ENCODE assay signal across 23 cellular contexts in the genomic region with DNA sequence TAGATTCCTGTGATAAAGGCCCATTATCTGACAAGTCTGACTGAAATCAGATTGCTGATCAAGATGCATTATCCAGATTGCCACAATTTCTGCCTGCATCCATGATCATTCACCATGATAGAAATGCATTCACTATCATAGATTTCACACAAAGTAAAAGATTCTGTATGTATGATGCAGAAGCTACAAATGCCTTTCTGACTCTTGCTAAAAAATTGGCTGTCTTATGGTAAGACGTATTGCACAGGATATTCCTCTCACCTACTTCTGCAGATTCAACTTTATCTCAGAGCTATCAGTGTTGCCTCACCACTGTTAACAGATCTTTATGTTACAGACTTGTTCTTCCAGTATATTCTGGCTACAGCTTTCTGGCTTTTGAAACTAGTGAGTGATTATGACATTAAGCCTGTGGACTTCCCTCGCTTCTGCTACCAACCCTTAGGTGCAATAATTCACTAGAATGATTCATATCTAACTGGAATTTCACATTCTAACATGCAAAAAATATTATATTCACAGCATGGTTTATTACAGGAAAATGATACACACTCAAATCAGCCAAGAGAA.
"Had no signal": no experiment of that assay in that cellular context is flagged by ENCODE, and none has a peak within 500 bp of the region (broad histone marks: within the 10 kb centered on the region; RNA-seq: fewer than 3 reads in every experiment).

No MANE protein-coding gene starts in this region.

- H3K27ac Mint-ChIP-seq: activated B cell treated with CpG ODN at 0.5 μM for 24 hours; activated CD8-positive, alpha-beta T cell treated with anti-CD3 and anti-CD28 coated beads for 36 hours; activated naive CD4-positive, alpha-beta T cell treated with anti-CD3 and anti-CD28 coated beads, Interleukin-2, amount 50 U/mL, for 72 hours; activated T-cell treated with anti-CD3 and anti-CD28 coated beads, Interleukin-2, amount 50 U/mL, for 72 hours; dendritic cell treated with granulocyte-macrophage colony-stimulating factor and Interleukin-4, amounts not matched to agents 40 ng/mL and 50 ng/mL, for 4 days; memory B cell; natural killer cell treated with Interleukin-12 subunit alpha and Interleukin-12 subunit beta and Interleukin-15 and Interleukin-18, amount 100 ng/mL, for 72 hours; progenitor cell of endocrine pancreas had no signal

- H3K4me3 Mint-ChIP-seq: activated B cell treated with CpG ODN at 0.5 μM for 24 hours; activated CD8-positive, alpha-beta T cell treated with anti-CD3 and anti-CD28 coated beads for 36 hours; activated T-cell treated with anti-CD3 and anti-CD28 coated beads, Interleukin-2, amount 50 U/mL, for 72 hours; dendritic cell treated with granulocyte-macrophage colony-stimulating factor and Interleukin-4, amounts not matched to agents 40 ng/mL and 50 ng/mL, for 4 days; memory B cell; natural killer cell treated with Interleukin-12 subunit alpha and Interleukin-12 subunit beta and Interleukin-15 and Interleukin-18, amount 100 ng/mL, for 72 hours had no signal

- H3K27me3 ChIP-seq: brain microvascular endothelial cell, right atrium auricular region, suprapubic skin, upper lobe of right lung had no signal

- H3K27ac ChIP-seq: brain microvascular endothelial cell, left ventricle myocardium inferior, right atrium auricular region, upper lobe of right lung had no signal

- H3K4me1 ChIP-seq: left ventricle myocardium inferior, right atrium auricular region, suprapubic skin, upper lobe of right lung had no signal

- H3K36me3 Mint-ChIP-seq: activated naive CD4-positive, alpha-beta T cell treated with anti-CD3 and anti-CD28 coated beads, Interleukin-2, amount 50 U/mL, for 72 hours; memory B cell; natural killer cell treated with Interleukin-12 subunit alpha and Interleukin-12 subunit beta and Interleukin-15 and Interleukin-18, amount 100 ng/mL, for 72 hours had no signal

- H3K9me3 ChIP-seq: left ventricle myocardium inferior, right atrium auricular region, suprapubic skin, upper lobe of right lung had no signal

- H3K4me3 ChIP-seq: left ventricle myocardium inferior, right atrium auricular region, suprapubic skin, upper lobe of right lung had no signal

- ATAC-seq: activated CD8-positive, alpha-beta T cell treated with anti-CD3 and anti-CD28 coated beads for 36 hours; activated naive CD4-positive, alpha-beta T cell treated with anti-CD3 and anti-CD28 coated beads, Interleukin-2, amount 50 U/mL, for 72 hours; activated T-cell treated with anti-CD3 and anti-CD28 coated beads, Interleukin-2, amount 50 U/mL, for 72 hours; natural killer cell treated with Interleukin-12 subunit alpha and Interleukin-12 subunit beta and Interleukin-15 and Interleukin-18, amount 100 ng/mL, for 72 hours; stimulated activated naive CD8-positive, alpha-beta T cell treated with anti-CD3 and anti-CD28 coated beads, Interleukin-15, Interleukin-2, amounts not matched to agents 100 U/mL and 50 U/mL, for 24 hours; upper lobe of right lung had no signal

- H3K4me1 Mint-ChIP-seq: activated B cell treated with CpG ODN at 0.5 μM for 24 hours, memory B cell had no signal

- H3K27me3 Mint-ChIP-seq: activated B cell treated with CpG ODN at 0.5 μM for 24 hours; activated CD8-positive, alpha-beta T cell treated with anti-CD3 and anti-CD28 coated beads for 36 hours; dendritic cell treated with granulocyte-macrophage colony-stimulating factor and Interleukin-4, amounts not matched to agents 40 ng/mL and 50 ng/mL, for 4 days; memory B cell; natural killer cell treated with Interleukin-12 subunit alpha and Interleukin-12 subunit beta and Interleukin-15 and Interleukin-18, amount 100 ng/mL, for 72 hours; progenitor cell of endocrine pancreas had no signal

- H3K36me3 ChIP-seq: brain microvascular endothelial cell, left ventricle myocardium inferior, right atrium auricular region, suprapubic skin, upper lobe of right lung had no signal

- H3K9me3 Mint-ChIP-seq: memory B cell had no signal

- DNase-seq: activated B cell treated with CpG ODN at 0.5 μM for 24 hours; activated CD4-positive, alpha-beta T cell treated with anti-CD3 and anti-CD28 coated beads for 48 hours; activated CD8-positive, alpha-beta memory T cell treated with anti-CD3 and anti-CD28 coated beads, Interleukin-2, amount 50 U/mL, for 4 hours; activated CD8-positive, alpha-beta T cell treated with anti-CD3 and anti-CD28 coated beads for 36 hours; activated gamma-delta T cell; activated T-cell treated with anti-CD3 and anti-CD28 coated beads, Interleukin-2, amount 50 U/mL, for 72 hours; cerebellar nuclear complex; effector memory CD4-positive, alpha-beta T cell; hypothalamus; kidney; left ventricle myocardium inferior; small intestine; stimulated activated naive CD8-positive, alpha-beta T cell treated with anti-CD3 and anti-CD28 coated beads, Interleukin-15, Interleukin-2, amounts not matched to agents 100 U/mL and 50 U/mL, for 24 hours; T-helper 2 cell; upper lobe of right lung had no signal
